1 cellular context compared by ENCODE assay signal in genomic region chr2:219177594-219178376, GRCh38.
TF ChIP-seq lines count a peak whose summit lies in the region.

A gene with protein sequence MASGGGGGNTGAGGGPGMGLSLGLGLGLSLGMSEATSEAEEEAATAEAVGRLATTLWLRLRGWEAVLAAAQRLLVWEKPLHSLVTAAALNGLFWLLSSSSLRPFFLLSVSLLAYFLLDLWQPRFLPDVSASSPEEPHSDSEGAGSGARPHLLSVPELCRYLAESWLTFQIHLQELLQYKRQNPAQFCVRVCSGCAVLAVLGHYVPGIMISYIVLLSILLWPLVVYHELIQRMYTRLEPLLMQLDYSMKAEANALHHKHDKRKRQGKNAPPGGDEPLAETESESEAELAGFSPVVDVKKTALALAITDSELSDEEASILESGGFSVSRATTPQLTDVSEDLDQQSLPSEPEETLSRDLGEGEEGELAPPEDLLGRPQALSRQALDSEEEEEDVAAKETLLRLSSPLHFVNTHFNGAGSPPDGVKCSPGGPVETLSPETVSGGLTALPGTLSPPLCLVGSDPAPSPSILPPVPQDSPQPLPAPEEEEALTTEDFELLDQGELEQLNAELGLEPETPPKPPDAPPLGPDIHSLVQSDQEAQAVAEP (plus strand): TSS chr2:219178275. CDS start chr2:219178353, 78 bp downstream.

TF ChIP-seq in WTC11, 78 proteins besides CTCF, POLR2A, EP300 and RAD21 (continued from another document):
- TF ChIP-seq USF2 (CRISPR knock-in tag; IDR thresholded peaks at IDR 0.05) (peak; percentile 100), HMGXB4 (CRISPR knock-in tag; IDR thresholded peaks at IDR 0.05) (peak; percentile 80), FOXP1 (CRISPR knock-in tag; IDR thresholded peaks at IDR 0.05; ENCODE audit: borderline replicate concordance) (peak; percentile 59; the same call in 1 of the 2 replicates), TEAD4 (CRISPR knock-in tag; IDR thresholded peaks at IDR 0.05) (no peak), SMAD3 (CRISPR knock-in tag; IDR thresholded peaks at IDR 0.05; ENCODE audit: borderline replicate concordance) (0 out of 2 replicates have a peak, but pooled peaks have one; percentile 25), SP1 (CRISPR knock-in tag; conservative IDR thresholded peaks at IDR 0.05) (peak; percentile 83), ZNF416 (CRISPR knock-in tag; IDR thresholded peaks at IDR 0.05) (no peak), RORB (CRISPR knock-in tag; IDR thresholded peaks at IDR 0.05) (no peak)
- TF ChIP-seq, protein P1, sequence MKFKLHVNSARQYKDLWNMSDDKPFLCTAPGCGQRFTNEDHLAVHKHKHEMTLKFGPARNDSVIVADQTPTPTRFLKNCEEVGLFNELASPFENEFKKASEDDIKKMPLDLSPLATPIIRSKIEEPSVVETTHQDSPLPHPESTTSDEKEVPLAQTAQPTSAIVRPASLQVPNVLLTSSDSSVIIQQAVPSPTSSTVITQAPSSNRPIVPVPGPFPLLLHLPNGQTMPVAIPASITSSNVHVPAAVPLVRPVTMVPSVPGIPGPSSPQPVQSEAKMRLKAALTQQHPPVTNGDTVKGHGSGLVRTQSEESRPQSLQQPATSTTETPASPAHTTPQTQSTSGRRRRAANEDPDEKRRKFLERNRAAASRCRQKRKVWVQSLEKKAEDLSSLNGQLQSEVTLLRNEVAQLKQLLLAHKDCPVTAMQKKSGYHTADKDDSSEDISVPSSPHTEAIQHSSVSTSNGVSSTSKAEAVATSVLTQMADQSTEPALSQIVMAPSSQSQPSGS (CRISPR knock-in tag; IDR thresholded peaks at IDR 0.05; ENCODE audit: borderline replicate concordance, low read depth): no peak
- TF ChIP-seq, protein P2, sequence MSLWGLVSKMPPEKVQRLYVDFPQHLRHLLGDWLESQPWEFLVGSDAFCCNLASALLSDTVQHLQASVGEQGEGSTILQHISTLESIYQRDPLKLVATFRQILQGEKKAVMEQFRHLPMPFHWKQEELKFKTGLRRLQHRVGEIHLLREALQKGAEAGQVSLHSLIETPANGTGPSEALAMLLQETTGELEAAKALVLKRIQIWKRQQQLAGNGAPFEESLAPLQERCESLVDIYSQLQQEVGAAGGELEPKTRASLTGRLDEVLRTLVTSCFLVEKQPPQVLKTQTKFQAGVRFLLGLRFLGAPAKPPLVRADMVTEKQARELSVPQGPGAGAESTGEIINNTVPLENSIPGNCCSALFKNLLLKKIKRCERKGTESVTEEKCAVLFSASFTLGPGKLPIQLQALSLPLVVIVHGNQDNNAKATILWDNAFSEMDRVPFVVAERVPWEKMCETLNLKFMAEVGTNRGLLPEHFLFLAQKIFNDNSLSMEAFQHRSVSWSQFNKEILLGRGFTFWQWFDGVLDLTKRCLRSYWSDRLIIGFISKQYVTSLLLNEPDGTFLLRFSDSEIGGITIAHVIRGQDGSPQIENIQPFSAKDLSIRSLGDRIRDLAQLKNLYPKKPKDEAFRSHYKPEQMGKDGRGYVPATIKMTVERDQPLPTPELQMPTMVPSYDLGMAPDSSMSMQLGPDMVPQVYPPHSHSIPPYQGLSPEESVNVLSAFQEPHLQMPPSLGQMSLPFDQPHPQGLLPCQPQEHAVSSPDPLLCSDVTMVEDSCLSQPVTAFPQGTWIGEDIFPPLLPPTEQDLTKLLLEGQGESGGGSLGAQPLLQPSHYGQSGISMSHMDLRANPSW (CRISPR knock-in tag; conservative IDR thresholded peaks at IDR 0.05; ENCODE audit: low read depth): 0 out of 2 replicates have a peak, but pooled peaks have one; percentile 78
- TF ChIP-seq, protein P3, sequence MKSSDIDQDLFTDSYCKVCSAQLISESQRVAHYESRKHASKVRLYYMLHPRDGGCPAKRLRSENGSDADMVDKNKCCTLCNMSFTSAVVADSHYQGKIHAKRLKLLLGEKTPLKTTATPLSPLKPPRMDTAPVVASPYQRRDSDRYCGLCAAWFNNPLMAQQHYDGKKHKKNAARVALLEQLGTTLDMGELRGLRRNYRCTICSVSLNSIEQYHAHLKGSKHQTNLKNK (CRISPR knock-in tag; IDR thresholded peaks at IDR 0.05): no peak
TF ChIP-seq in WTC11: peak in this region for 12.
